ENCODE assay signal across 8 cellular contexts in genomic region chr10:23437987-23438546, GRCh38. TPM values are rescaled to one million over a fixed set of nuclear protein-coding genes. Genes with fewer than 3 reads are reported as not detected.
DNase-seq lines count a peak whose midpoint lies in the region; ATAC-seq and TF ChIP-seq lines count a peak whose summit lies in the region.

No MANE protein-coding gene starts in this region.

- H3K79me2 ChIP-seq in HCT116 (ENCODE audit: insufficient read depth, low read length) (no peaks in the 10 kb centered on the region), smooth muscle cell (ENCODE audit: low read depth) (peaks cover 20% of the 10 kb centered on the region)

- H4K20me1 ChIP-seq in HCT116 (ENCODE audit: insufficient read depth) (no peaks in the 10 kb centered on the region), smooth muscle cell (ENCODE audit: low read depth) (peaks cover 30% of the 10 kb centered on the region)

- CTCF ChIA-PET in HCT116 (lab: Charles Lee): no interaction called here
- CTCF ChIA-PET in activated CD8-positive, alpha-beta T cell treated with anti-CD3 and anti-CD28 coated beads, Interleukin-2, amount 10 ng/mL, durations not matched to agents 7 days and 5 days (lab: Charles Lee): interaction anchor here (1.0 to 1.5 kb wide), 2 partner anchors 104 to 105 kb away, joined by 4 read pairs; no protein-coding TSS in a partner anchor

- H3K27ac Mint-ChIP-seq in activated CD8-positive, alpha-beta T cell treated with anti-CD3 and anti-CD28 coated beads, Interleukin-2, amount 10 ng/mL, durations not matched to agents 7 days and 5 days: peak overlapping the region; percentile 84

- TF ChIP-seq POLR2A in HCT116 (IDR thresholded peaks at IDR 0.05; ENCODE audit: borderline replicate concordance, extremely low read depth, insufficient read depth, insufficient read length): no peak

- H3K9ac ChIP-seq in HCT116 (ENCODE audit: low read length) (peak overlapping the region; percentile 64), smooth muscle cell (ENCODE audit: low read depth) (peak overlapping the region; percentile 38)

- H3K4me3 ChIP-seq in HCT116 (replicated peaks in 1 of 2; ENCODE audit: low read depth in 1 of 2, low read length in 2 of 2) (peak overlapping the region; percentile 44 to 64), right cardiac atrium (ENCODE audit: low read length) (peak overlapping the region; percentile 62), smooth muscle cell (peak overlapping the region; percentile 84)

- peaks cover 21% of the 10 kb centered on the region for H3K36me3 Mint-ChIP-seq in activated CD8-positive, alpha-beta T cell treated with anti-CD3 and anti-CD28 coated beads, Interleukin-2, amount 10 ng/mL, durations not matched to agents 7 days and 5 days (ENCODE audit: low read depth)

- POLR2A ChIA-PET in HCT116 (lab: Charles Lee): no interaction called here
- POLR2A ChIA-PET in activated CD8-positive, alpha-beta T cell treated with anti-CD3 and anti-CD28 coated beads, Interleukin-2, amount 10 ng/mL, durations not matched to agents 7 days and 5 days (lab: Charles Lee): interaction anchor here (0.7 to 2.6 kb wide), 5 partner anchors 9 to 75 kb away, joined by 3 to 24 read pairs (median 4); no protein-coding TSS in a partner anchor

- BruUV-seq in HCT116 (replicated peaks; lab: Mats Ljungman, UMichigan): TSS peak; percentile 80

- no peak for TF ChIP-seq RAD21 in HCT116 (IDR thresholded peaks at IDR 0.05; ENCODE audit: low read depth)

- ATAC-seq in HCT116 (no peak), right cardiac atrium (no peak), HG03039 (IDR thresholded peaks at IDR 0.05; ENCODE audit: unreplicated experiment) (no peak)
- ATAC-seq in activated CD8-positive, alpha-beta T cell treated with anti-CD3 and anti-CD28 coated beads, Interleukin-2, amount 10 ng/mL, durations not matched to agents 7 days and 5 days: no peak

- peak overlapping the region; percentile 40 for H2AFZ ChIP-seq in HCT116 (ENCODE audit: low read depth, low read length, poor library complexity, severe bottlenecking)
- peak overlapping the region; percentile 52 for H2AFZ ChIP-seq in smooth muscle cell (ENCODE audit: low read depth)

- H3K27ac ChIP-seq in HCT116 (ENCODE audit: low read depth, low read length): peak overlapping the region; percentile 36; the same call in 1 of the 2 replicates
- peak overlapping the region; percentile 96 for H3K27ac ChIP-seq in right cardiac atrium (ENCODE audit: low read length)
- H3K27ac ChIP-seq in smooth muscle cell (ENCODE audit: low read depth): peak overlapping the region; percentile 5

- H3F3A ChIP-seq in smooth muscle cell (ENCODE audit: low read depth): no peaks in the 10 kb centered on the region

- H3K27me3 ChIP-seq in HCT116 (ENCODE audit: insufficient read depth, low read length) (no peaks in the 10 kb centered on the region), right cardiac atrium (ENCODE audit: control insufficient read depth, insufficient read depth) (no peaks in the 10 kb centered on the region), smooth muscle cell (ENCODE audit: low read depth) (no peaks in the 10 kb centered on the region)

- 97% methylated on average over 20 of the region's 20 CpGs for WGBS in right cardiac atrium
- 94% methylated on average over 20 of the region's 20 CpGs for WGBS in smooth muscle cell (ENCODE audit: low lambda C conversion rate)

- intact Hi-C loops in HCT116 (cut with micrococcal nuclease) (no loop called here), right cardiac atrium (cut with DNase I) (loop anchor here in 1 of 4 donors (5.0 kb wide), 1 partner anchor 91 kb away; no protein-coding TSS in a partner anchor)

- H3K9me3 Mint-ChIP-seq in activated CD8-positive, alpha-beta T cell treated with anti-CD3 and anti-CD28 coated beads, Interleukin-2, amount 10 ng/mL, durations not matched to agents 7 days and 5 days (ENCODE audit: insufficient read depth): no peaks in the 10 kb centered on the region

- H3K9me3 ChIP-seq in HCT116 (ENCODE audit: control insufficient read depth in 1 of 2, insufficient read depth in 1 of 2, low read depth in 1 of 2, low read length in 2 of 2) (no peaks in the 10 kb centered on the region), right cardiac atrium (ENCODE audit: control insufficient read depth, low read length) (no peaks in the 10 kb centered on the region), smooth muscle cell (replicated peaks; ENCODE audit: low read depth) (no peaks in the 10 kb centered on the region)

- H3K4me1 Mint-ChIP-seq in activated CD8-positive, alpha-beta T cell treated with anti-CD3 and anti-CD28 coated beads, Interleukin-2, amount 10 ng/mL, durations not matched to agents 7 days and 5 days (ENCODE audit: low read depth): peaks cover 36% of the 10 kb centered on the region

- H3K9me2 ChIP-seq in HCT116 (ENCODE audit: insufficient read depth): no peaks in the 10 kb centered on the region

- H3K4me1 ChIP-seq in HCT116 (ENCODE audit: control insufficient read depth in 1 of 2, insufficient read depth in 2 of 2, low read length in 2 of 2) (peaks cover 0 to 12% of the 10 kb centered on the region in 2 experiments; a peak in 3 of 4 replicates), right cardiac atrium (ENCODE audit: control insufficient read depth, insufficient read depth, low read length) (no peaks in the 10 kb centered on the region), smooth muscle cell (ENCODE audit: low read depth) (peaks cover 16% of the 10 kb centered on the region)

- H3K4me3 Mint-ChIP-seq in activated CD8-positive, alpha-beta T cell treated with anti-CD3 and anti-CD28 coated beads, Interleukin-2, amount 10 ng/mL, durations not matched to agents 7 days and 5 days: peak overlapping the region; percentile 76

- no peak for DNase-seq in HCT116 (ENCODE audit: low read depth, low spot score)
- DNase-seq in activated CD8-positive, alpha-beta T cell treated with anti-CD3 and anti-CD28 coated beads, Interleukin-2, amount 10 ng/mL, durations not matched to agents 7 days and 5 days: no peak
- DNase-seq in right cardiac atrium: peak in 1 of 3 donors; percentile 24
- DNase-seq in smooth muscle cell (lab: John Stamatoyannopoulos, UW; ENCODE audit: unreplicated experiment): no peak
- no peak for DNase-seq in HT-29 (ENCODE audit: low spot score)
- no peak for DNase-seq in SHP77 (lab: John Stamatoyannopoulos, UW)
- DNase-seq in dedifferentiated amniotic fluid mesenchymal stem cell (ENCODE audit: extremely low spot score): no peak

- H3K36me3 ChIP-seq in HCT116 (ENCODE audit: control insufficient read depth in 1 of 2, insufficient read depth in 2 of 2, low read length in 2 of 2): no peaks in the 10 kb centered on the region
- H3K36me3 ChIP-seq in smooth muscle cell (ENCODE audit: low read depth): no peaks in the 10 kb centered on the region

- RAD21 ChIA-PET in HCT116 (lab: Charles Lee; ENCODE audit: low non-redundant PET in 1 of 2, low total read pairs in 2 of 2, uncharacterized antibody in 2 of 2, unreplicated experiment in 2 of 2): no interaction called here

- peak overlapping the region; percentile 87 for H3K4me2 ChIP-seq in HCT116 (ENCODE audit: low read length)
- peak overlapping the region; percentile 70 for H3K4me2 ChIP-seq in smooth muscle cell

- TF ChIP-seq CTCF in HCT116 (IDR thresholded peaks at IDR 0.05 in 2 of 3, conservative IDR thresholded peaks at IDR 0.05 in 1 of 3; ENCODE audit: borderline replicate concordance in 1 of 3, insufficient read depth in 1 of 3, low read depth in 2 of 3, low read length in 2 of 3): no peak
- TF ChIP-seq CTCF in smooth muscle cell (IDR thresholded peaks at IDR 0.05; ENCODE audit: borderline replicate concordance, insufficient read depth, poor library complexity, severe bottlenecking): no peak

- peaks cover 2% of the 10 kb centered on the region for H3K27me3 Mint-ChIP-seq in activated CD8-positive, alpha-beta T cell treated with anti-CD3 and anti-CD28 coated beads, Interleukin-2, amount 10 ng/mL, durations not matched to agents 7 days and 5 days (ENCODE audit: low read depth)

TF ChIP-seq in HCT116, 20 proteins besides CTCF, POLR2A, EP300 and RAD21:
- TF ChIP-seq ZBTB33 (IDR thresholded peaks at IDR 0.05; ENCODE audit: extremely low read depth, insufficient replicate concordance, low read length) (no peak), SRF (IDR thresholded peaks at IDR 0.05; ENCODE audit: low read depth) (no peak), EGR1 (IDR thresholded peaks at IDR 0.05; ENCODE audit: low read depth) (no peak), EZH2 (IDR thresholded peaks at IDR 0.05) (no peak), SP1 (IDR thresholded peaks at IDR 0.05; ENCODE audit: low read depth) (no peak), EZH2phosphoT487 (IDR thresholded peaks at IDR 0.05; ENCODE audit: borderline replicate concordance) (no peak), FOSL1 (IDR thresholded peaks at IDR 0.05; ENCODE audit: low read depth) (no peak)

RNA-seq across cellular contexts. Expression of gene OTUD1, which starts 0.8 kb away (rescaled TPM):
- total RNA-seq in HCT116 (2021; ENCODE audit: unreplicated experiment) (5.7 TPM), right cardiac atrium (10 to 100 TPM; 13.5 to 17.8 (median 14.2) TPM), smooth muscle cell (11.6 and 12.9 TPM in 2 replicates)
- polyA plus RNA-seq in HCT116 (2012): 3.0 and 3.4 TPM in 2 replicates
- total RNA-seq in activated CD8-positive, alpha-beta T cell treated with anti-CD3 and anti-CD28 coated beads, Interleukin-2, amount 10 ng/mL, durations not matched to agents 7 days and 5 days: 1 to 10 TPM; 8.4 to 8.9 TPM
- polyA plus RNA-seq in right cardiac atrium (27.3 TPM), smooth muscle cell (10.8 and 14.0 TPM in 2 replicates)
- total RNA-seq in HT-29 (2014; rRNA removed; shearing (Covaris generic)): 2.3 and 2.4 TPM in 2 replicates

Comparison
In these comparisons a context has a peak if more than half of its experiments do, and no peak if none do; other contexts are left out.
1. H3K27ac ChIP-seq: peak in every context shown above with its lines; median percentile 96 in right cardiac atrium; 36 in HCT116; 5 in smooth muscle cell.